8 cellular contexts compared by ENCODE assay signal in the genomic region with DNA sequence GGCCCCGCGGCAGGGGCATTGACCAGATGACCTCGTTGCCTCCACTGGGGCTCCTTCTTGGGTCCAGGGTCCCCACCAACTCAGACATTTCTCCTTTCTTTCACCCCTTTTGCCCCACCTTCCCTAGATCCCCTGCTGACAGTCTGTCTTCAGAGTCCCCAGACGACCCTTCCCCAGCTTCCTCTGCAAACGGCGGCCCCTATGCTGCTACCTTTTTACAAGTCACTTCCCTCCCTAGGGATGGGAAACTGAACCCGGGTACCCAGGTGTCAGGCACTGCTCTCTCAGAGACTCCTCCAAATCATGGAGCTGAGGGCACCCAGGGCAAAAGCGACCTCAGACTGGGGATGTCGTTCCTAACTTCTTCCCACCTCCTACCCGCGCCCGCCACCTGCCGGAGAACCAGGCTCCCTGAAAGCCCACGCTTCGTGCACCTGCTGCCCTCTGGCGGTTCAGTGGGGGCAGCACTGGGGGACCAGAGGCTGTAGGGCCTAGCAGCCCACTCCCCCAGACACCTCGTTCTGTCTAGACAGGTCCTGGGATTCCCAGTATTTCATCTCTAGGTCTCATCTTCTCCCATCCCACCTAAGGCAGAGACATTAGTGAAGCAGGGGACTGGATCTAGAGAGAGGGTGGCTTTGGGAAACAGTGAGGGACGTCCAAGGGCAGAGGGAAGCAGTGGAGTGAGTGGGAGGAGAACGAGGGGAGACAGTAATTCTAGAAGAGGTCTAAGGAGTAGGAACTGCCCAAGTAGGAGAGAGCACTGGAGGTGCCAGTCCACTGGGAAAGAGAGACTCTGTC. TPM values are rescaled to one million over a fixed set of nuclear protein-coding genes. Genes with fewer than 3 reads are reported as not detected.
DNase-seq lines count a peak whose midpoint lies in the region; ATAC-seq and TF ChIP-seq lines count a peak whose summit lies in the region.

No MANE protein-coding gene starts in this region.

- intact Hi-C loops in HCT116 (cut with micrococcal nuclease) (no loop called here), ascending aorta (cut with DNase I) (loop anchor here (1.0 kb wide), 1 partner anchor 9 kb away; no protein-coding TSS in a partner anchor), vagina (cut with DNase I) (no loop called here)

- H3K4me1 ChIP-seq in HCT116 (ENCODE audit: control insufficient read depth in 1 of 2, insufficient read depth in 2 of 2, low read length in 2 of 2) (peaks cover 21 to 59% of the 10 kb centered on the region in 2 experiments), ascending aorta (peaks cover 3 to 4% of the 10 kb centered on the region in 2 donors), rectal smooth muscle tissue (ENCODE audit: control insufficient read depth, insufficient read depth, low read length) (peaks cover 3% of the 10 kb centered on the region), vagina (peaks cover 64% of the 10 kb centered on the region)

- peaks cover 10% of the 10 kb centered on the region; the same call in 1 of the 2 replicates for H3K79me2 ChIP-seq in HCT116 (ENCODE audit: insufficient read depth, low read length)

- H2AFZ ChIP-seq in HCT116 (ENCODE audit: low read depth, low read length, poor library complexity, severe bottlenecking): peak overlapping the region; percentile 29

- H3K27me3 ChIP-seq in HCT116 (ENCODE audit: insufficient read depth, low read length) (no peaks in the 10 kb centered on the region), ascending aorta (no peaks in the 10 kb centered on the region), rectal smooth muscle tissue (ENCODE audit: control insufficient read depth, insufficient read depth, low read length) (no peaks in the 10 kb centered on the region), vagina (no peaks in the 10 kb centered on the region)

- TF ChIP-seq POLR2A in HCT116 (IDR thresholded peaks at IDR 0.05; ENCODE audit: borderline replicate concordance, extremely low read depth, insufficient read depth, insufficient read length) (no peak), vagina (IDR thresholded peaks at IDR 0.05) (no peak)

- DNase-seq in EH (ENCODE audit: low read depth) (peak; percentile 88), HCT116 (ENCODE audit: low read depth, low spot score) (peak; percentile 74), NCI-H1436 (lab: John Stamatoyannopoulos, UW) (peak; percentile 64), T-helper 2 cell (peak; percentile 71 to 86 (median 82)), ascending aorta (ENCODE audit: low spot score in 2 of 2) (peak in 1 of 2 donors; percentile 94), hepatic stellate cell (ENCODE audit: low spot score) (peak; percentile 96), vagina (ENCODE audit: extremely low spot score in 2 of 2) (no peak)

- peak; percentile 83 for ATAC-seq in HCT116

- H3K27ac ChIP-seq in HCT116 (ENCODE audit: low read depth, low read length) (peak overlapping the region; percentile 77), ascending aorta (peak overlapping the region in 1 of 2 donors; percentile 75), rectal smooth muscle tissue (ENCODE audit: low read depth, low read length) (peak overlapping the region; percentile 72), vagina (peak overlapping the region; percentile 93)

- CTCF ChIA-PET in HCT116 (lab: Charles Lee): interaction anchor here (0.7 to 5.5 kb wide), 31 partner anchors 8 to 395 kb away, joined by 3 to 51 read pairs (median 5); a partner anchor contains a TSS

- H3K9me2 ChIP-seq in HCT116 (ENCODE audit: insufficient read depth): no peaks in the 10 kb centered on the region

- H4K20me1 ChIP-seq in HCT116 (ENCODE audit: insufficient read depth): no peaks in the 10 kb centered on the region

- TF ChIP-seq RAD21 in HCT116 (IDR thresholded peaks at IDR 0.05; ENCODE audit: low read depth): no peak

- H3K9me3 ChIP-seq in HCT116 (ENCODE audit: control insufficient read depth in 1 of 2, insufficient read depth in 1 of 2, low read depth in 1 of 2, low read length in 2 of 2): no peaks in the 10 kb centered on the region
- H3K9me3 ChIP-seq in ascending aorta: no peaks in the 10 kb centered on the region
- H3K9me3 ChIP-seq in vagina: no peaks in the 10 kb centered on the region

- TF ChIP-seq CTCF in HCT116 (IDR thresholded peaks at IDR 0.05 in 2 of 3, conservative IDR thresholded peaks at IDR 0.05 in 1 of 3; ENCODE audit: borderline replicate concordance in 1 of 3, insufficient read depth in 1 of 3, low read depth in 2 of 3, low read length in 2 of 3) (peak in 2 of 3 experiments; percentile 100; a peak in 4 of 6 replicates), ascending aorta (IDR thresholded peaks at IDR 0.05) (peak; percentile 99 to 100 (median 100)), vagina (IDR thresholded peaks at IDR 0.05) (peak; percentile 99 to 100 (median 99))

- H3K9ac ChIP-seq in HCT116 (ENCODE audit: low read length) (peak overlapping the region; percentile 66), rectal smooth muscle tissue (ENCODE audit: low read length) (no peak overlapping the region)

- H3K4me3 ChIP-seq in HCT116 (replicated peaks in 1 of 2; ENCODE audit: low read depth in 1 of 2, low read length in 2 of 2) (peak overlapping the region; percentile 45 to 66), ascending aorta (peak overlapping the region; percentile 42 to 75), rectal smooth muscle tissue (ENCODE audit: low read length) (peak overlapping the region; percentile 67), vagina (peak overlapping the region; percentile 48 to 51)

- POLR2A ChIA-PET in HCT116 (lab: Charles Lee): interaction anchor here (0.6 to 1.6 kb wide), 4 partner anchors 9 to 124 kb away, joined by 3 to 4 read pairs (median 3); a partner anchor contains a TSS

- RAD21 ChIA-PET in HCT116 (lab: Charles Lee; ENCODE audit: low non-redundant PET in 1 of 2, low total read pairs in 2 of 2, uncharacterized antibody in 2 of 2, unreplicated experiment in 2 of 2): interaction anchor here (0.6 to 1.9 kb wide), 7 partner anchors 9 to 55 kb away, joined by 3 to 9 read pairs (median 5); a partner anchor contains a TSS

- H3K4me2 ChIP-seq in HCT116 (ENCODE audit: low read length): peak overlapping the region; percentile 86

- H3K36me3 ChIP-seq in HCT116 (ENCODE audit: control insufficient read depth in 1 of 2, insufficient read depth in 2 of 2, low read length in 2 of 2) (no peaks in the 10 kb centered on the region), ascending aorta (peaks cover 0 to 8% of the 10 kb centered on the region in 2 donors), rectal smooth muscle tissue (ENCODE audit: control insufficient read depth, insufficient read depth, low read length) (no peaks in the 10 kb centered on the region), vagina (no peaks in the 10 kb centered on the region)

- no TSS peak for BruUV-seq in HCT116 (replicated peaks; lab: Mats Ljungman, UMichigan)

TF ChIP-seq in HCT116, 20 proteins besides CTCF, POLR2A, EP300 and RAD21 (continues in another document):
- TF ChIP-seq ELF1 (IDR thresholded peaks at IDR 0.05; ENCODE audit: borderline replicate concordance, low read depth) (no peak), EGR1 (IDR thresholded peaks at IDR 0.05; ENCODE audit: low read depth) (no peak), ZFX (IDR thresholded peaks at IDR 0.05) (no peak), SIN3A (IDR thresholded peaks at IDR 0.05; ENCODE audit: low read depth) (no peak), JUND (IDR thresholded peaks at IDR 0.05) (no peak), POLR2AphosphoS5 (IDR thresholded peaks at IDR 0.05; ENCODE audit: low read depth, low read length) (peak; percentile 51)
- TF ChIP-seq, protein P1, sequence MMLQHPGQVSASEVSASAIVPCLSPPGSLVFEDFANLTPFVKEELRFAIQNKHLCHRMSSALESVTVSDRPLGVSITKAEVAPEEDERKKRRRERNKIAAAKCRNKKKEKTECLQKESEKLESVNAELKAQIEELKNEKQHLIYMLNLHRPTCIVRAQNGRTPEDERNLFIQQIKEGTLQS (IDR thresholded peaks at IDR 0.05): no peak
- TF ChIP-seq, protein P2, sequence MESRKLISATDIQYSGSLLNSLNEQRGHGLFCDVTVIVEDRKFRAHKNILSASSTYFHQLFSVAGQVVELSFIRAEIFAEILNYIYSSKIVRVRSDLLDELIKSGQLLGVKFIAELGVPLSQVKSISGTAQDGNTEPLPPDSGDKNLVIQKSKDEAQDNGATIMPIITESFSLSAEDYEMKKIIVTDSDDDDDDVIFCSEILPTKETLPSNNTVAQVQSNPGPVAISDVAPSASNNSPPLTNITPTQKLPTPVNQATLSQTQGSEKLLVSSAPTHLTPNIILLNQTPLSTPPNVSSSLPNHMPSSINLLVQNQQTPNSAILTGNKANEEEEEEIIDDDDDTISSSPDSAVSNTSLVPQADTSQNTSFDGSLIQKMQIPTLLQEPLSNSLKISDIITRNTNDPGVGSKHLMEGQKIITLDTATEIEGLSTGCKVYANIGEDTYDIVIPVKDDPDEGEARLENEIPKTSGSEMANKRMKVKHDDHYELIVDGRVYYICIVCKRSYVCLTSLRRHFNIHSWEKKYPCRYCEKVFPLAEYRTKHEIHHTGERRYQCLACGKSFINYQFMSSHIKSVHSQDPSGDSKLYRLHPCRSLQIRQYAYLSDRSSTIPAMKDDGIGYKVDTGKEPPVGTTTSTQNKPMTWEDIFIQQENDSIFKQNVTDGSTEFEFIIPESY (IDR thresholded peaks at IDR 0.05; ENCODE audit: extremely low read depth, insufficient replicate concordance, low read length): peak; percentile 23
- TF ChIP-seq, protein P3, sequence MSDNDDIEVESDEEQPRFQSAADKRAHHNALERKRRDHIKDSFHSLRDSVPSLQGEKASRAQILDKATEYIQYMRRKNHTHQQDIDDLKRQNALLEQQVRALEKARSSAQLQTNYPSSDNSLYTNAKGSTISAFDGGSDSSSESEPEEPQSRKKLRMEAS (IDR thresholded peaks at IDR 0.05): no peak

RNA-seq across cellular contexts. Expression of a gene that starts 4.9 kb away (rescaled TPM):
- total RNA-seq in HCT116 (2021; ENCODE audit: unreplicated experiment): 34.7 TPM
- polyA plus RNA-seq in HCT116 (2012): 32.1 and 34.1 TPM in 2 replicates
- 53.2 TPM for total RNA-seq in ascending aorta
- 38.8 TPM for total RNA-seq in vagina

RNA-seq across cellular contexts. Expression of a gene that starts 15.3 kb away (rescaled TPM):
- total RNA-seq in HCT116 (2021; ENCODE audit: unreplicated experiment): not detected
- 0.05 and 0.17 TPM in 2 replicates for polyA plus RNA-seq in HCT116 (2012)
- total RNA-seq in ascending aorta: not detected
- total RNA-seq in vagina: not detected

RNA-seq across cellular contexts. Expression of a gene that starts 39.5 kb away (rescaled TPM):
- total RNA-seq in HCT116 (2021; ENCODE audit: unreplicated experiment): 49.7 TPM
- 58.3 and 64.0 TPM in 2 replicates for polyA plus RNA-seq in HCT116 (2012)
- total RNA-seq in ascending aorta: 973 TPM
- total RNA-seq in vagina: 95.0 TPM

RNA-seq across cellular contexts. Expression of a gene that starts 54.7 kb away (rescaled TPM):
- total RNA-seq in HCT116 (2021; ENCODE audit: unreplicated experiment) (191 TPM), ascending aorta (60.3 TPM), vagina (47.6 TPM)
- polyA plus RNA-seq in HCT116 (2012): 169 and 175 TPM in 2 replicates

Comparison
In these comparisons a context has a peak if more than half of its experiments do, and no peak if none do; other contexts are left out.
1. DNase-seq: peak in EH (single experiment), HCT116 (single experiment), NCI-H1436 (single experiment), T-helper 2 cell (5 of 5) and hepatic stellate cell (single experiment); none in vagina (0 of 2).
2. RNA of a gene that starts 39.5 kb away (total RNA-seq): 973 TPM in ascending aorta (single experiment); 95.0 TPM in vagina (single experiment) and 49.7 TPM in HCT116 (single experiment); every median in the first group is over 10 times any median in the second.
3. Peak in every context shown above with its lines, with median percentiles within 50 percentile points of each other: H3K4me3 ChIP-seq and CTCF ChIP-seq.